Comparison of ENCODE assay signal across 30 cellular contexts in genomic region chr6:32950010-32950409, GRCh38. TPM values are rescaled to one million over a fixed set of nuclear protein-coding genes. Genes with fewer than 3 reads are reported as not detected.
A peak's percentile ranks its signal among the peaks of the same experiment; 100 is the strongest.
DNase-seq lines count a peak whose midpoint lies in the region; ATAC-seq and TF ChIP-seq lines count a peak whose summit lies in the region.
"Had no signal": no experiment of that assay in that cellular context is flagged by ENCODE, and none has a peak within 500 bp of the region (broad histone marks: within the 10 kb centered on the region; RNA-seq: fewer than 3 reads in every experiment).

No MANE protein-coding gene starts in this region.

- CTCF ChIA-PET in activated CD8-positive, alpha-beta T cell treated with anti-CD3 and anti-CD28 coated beads, Interleukin-2, amount 10 ng/mL, durations not matched to agents 7 days and 5 days (lab: Charles Lee), result interaction anchor here (1.1 to 10.8 kb wide), 8 partner anchors 12 to 111 kb away, joined by 3 to 519 read pairs (median 30); partner anchors contain the start of genes BRD2, HLA-DMB and TAP2
- CTCF ChIA-PET in activated CD8-positive, alpha-beta T cell treated with anti-CD3 and anti-CD28 coated beads for 36 hours (lab: Charles Lee), result interaction anchor here (1.3 to 11.2 kb wide), 7 partner anchors 10 to 82 kb away, joined by 4 to 372 read pairs (median 13); partner anchors contain the start of genes BRD2 and HLA-DMB
- CTCF ChIA-PET in CD8-positive, alpha-beta memory T cell (lab: Charles Lee), result interaction anchor here (1.3 to 11.0 kb wide), 4 partner anchors 17 to 111 kb away, joined by 3 to 270 read pairs (median 129); partner anchors contain the start of genes BRD2 and TAP2

- H3K79me2 ChIP-seq in Karpas-422 (ENCODE audit: low read length) (peaks cover 37% of the 10 kb centered on the region), smooth muscle cell (ENCODE audit: low read depth) (no peaks in the 10 kb centered on the region)

- WGBS in smooth muscle cell (ENCODE audit: low lambda C conversion rate), result 88% methylated on average over 3 of the region's 3 CpGs

- peaks cover 79% of the 10 kb centered on the region for H3K4me1 Mint-ChIP-seq in activated CD8-positive, alpha-beta T cell treated with anti-CD3 and anti-CD28 coated beads, Interleukin-2, amount 10 ng/mL, durations not matched to agents 7 days and 5 days (ENCODE audit: low read depth)
- H3K4me1 Mint-ChIP-seq in activated CD8-positive, alpha-beta T cell treated with anti-CD3 and anti-CD28 coated beads for 36 hours (ENCODE audit: low read depth), result peaks cover 73% of the 10 kb centered on the region
- H3K4me1 Mint-ChIP-seq in CD8-positive, alpha-beta memory T cell, result peaks cover 47 to 84% (median 76%) of the 10 kb centered on the region in 3 donors
- H3K4me1 Mint-ChIP-seq in endothelial cell (ENCODE audit: unreplicated experiment), result peaks cover 18% of the 10 kb centered on the region

- intact Hi-C loops in activated CD8-positive, alpha-beta T cell treated with anti-CD3 and anti-CD28 coated beads for 36 hours (cut with micrococcal nuclease), result loop anchor here (5.0 kb wide), 1 partner anchor 58 kb away; no protein-coding TSS in a partner anchor

- no peaks in the 10 kb centered on the region for H3K9me2 ChIP-seq in Karpas-422 (replicated peaks; ENCODE audit: insufficient read depth, low read length)

- no peaks in the 10 kb centered on the region for H3K27me3 Mint-ChIP-seq in activated CD8-positive, alpha-beta T cell treated with anti-CD3 and anti-CD28 coated beads, Interleukin-2, amount 10 ng/mL, durations not matched to agents 7 days and 5 days (ENCODE audit: low read depth)
- no peaks in the 10 kb centered on the region for H3K27me3 Mint-ChIP-seq in activated CD8-positive, alpha-beta T cell treated with anti-CD3 and anti-CD28 coated beads for 36 hours
- no peaks in the 10 kb centered on the region for H3K27me3 Mint-ChIP-seq in CD8-positive, alpha-beta memory T cell
- no peaks in the 10 kb centered on the region for H3K27me3 Mint-ChIP-seq in endothelial cell (ENCODE audit: unreplicated experiment)
- H3K27me3 Mint-ChIP-seq: naive thymus-derived CD8-positive, alpha-beta T cell had no signal

- H3K27ac ChIP-seq in CD8-positive, alpha-beta memory T cell (ENCODE audit: low read depth, low read length), result no peak overlapping the region
- H3K27ac ChIP-seq in Karpas-422 (ENCODE audit: low read length) (peak overlapping the region; percentile 99), smooth muscle cell (ENCODE audit: low read depth) (no peak overlapping the region)
- H3K27ac ChIP-seq: adrenal gland, body of pancreas, epithelial cell of prostate had no signal

- no peaks in the 10 kb centered on the region for H3K36me3 ChIP-seq in CD8-positive, alpha-beta memory T cell (ENCODE audit: insufficient read depth, low read length)
- H3K36me3 ChIP-seq in Karpas-422 (ENCODE audit: insufficient read depth, low read length) (peaks cover 10% of the 10 kb centered on the region), smooth muscle cell (ENCODE audit: low read depth) (no peaks in the 10 kb centered on the region)
- H3K36me3 ChIP-seq: adrenal gland had no signal

- no peaks in the 10 kb centered on the region for H4K20me1 ChIP-seq in Karpas-422 (ENCODE audit: insufficient read depth, low read depth, low read length)
- no peaks in the 10 kb centered on the region for H4K20me1 ChIP-seq in smooth muscle cell (ENCODE audit: low read depth)

- H3K9me3 Mint-ChIP-seq in activated CD8-positive, alpha-beta T cell treated with anti-CD3 and anti-CD28 coated beads, Interleukin-2, amount 10 ng/mL, durations not matched to agents 7 days and 5 days (ENCODE audit: insufficient read depth), result no peaks in the 10 kb centered on the region
- peaks cover 2% of the 10 kb centered on the region for H3K9me3 Mint-ChIP-seq in activated CD8-positive, alpha-beta T cell treated with anti-CD3 and anti-CD28 coated beads for 36 hours
- H3K9me3 Mint-ChIP-seq in CD8-positive, alpha-beta memory T cell, result no peaks in the 10 kb centered on the region
- no peaks in the 10 kb centered on the region for H3K9me3 Mint-ChIP-seq in endothelial cell (ENCODE audit: unreplicated experiment)
- H3K9me3 Mint-ChIP-seq: activated T-cell treated with anti-CD3 and anti-CD28 coated beads, Interleukin-2, amount 50 U/mL, for 4 hours; naive thymus-derived CD8-positive, alpha-beta T cell had no signal

- ATAC-seq in activated CD8-positive, alpha-beta T cell treated with anti-CD3 and anti-CD28 coated beads, Interleukin-2, amount 10 ng/mL, durations not matched to agents 7 days and 5 days, result no peak
- ATAC-seq in activated CD8-positive, alpha-beta T cell treated with anti-CD3 and anti-CD28 coated beads for 36 hours, result no peak
- no peak for ATAC-seq in HG03571 (IDR thresholded peaks at IDR 0.05; ENCODE audit: unreplicated experiment)
- ATAC-seq: activated T-cell treated with anti-CD3 and anti-CD28 coated beads, Interleukin-2, amount 50 U/mL, for 4 hours; body of pancreas; K562; left ventricle myocardium superior; naive thymus-derived CD8-positive, alpha-beta T cell had no signal

- H3K4me3 Mint-ChIP-seq in activated CD8-positive, alpha-beta T cell treated with anti-CD3 and anti-CD28 coated beads, Interleukin-2, amount 10 ng/mL, durations not matched to agents 7 days and 5 days, result no peak overlapping the region
- H3K4me3 Mint-ChIP-seq in activated CD8-positive, alpha-beta T cell treated with anti-CD3 and anti-CD28 coated beads for 36 hours, result no peak overlapping the region
- peak overlapping the region in 2 of 7 donors; percentile 30 to 43 for H3K4me3 Mint-ChIP-seq in CD8-positive, alpha-beta memory T cell
- peak overlapping the region; percentile 28 for H3K4me3 Mint-ChIP-seq in endothelial cell (ENCODE audit: unreplicated experiment)
- H3K4me3 Mint-ChIP-seq: activated T-cell treated with anti-CD3 and anti-CD28 coated beads, Interleukin-2, amount 50 U/mL, for 4 hours had no signal

- no peak overlapping the region for H3K4me3 ChIP-seq in CD8-positive, alpha-beta memory T cell (ENCODE audit: low read length)
- H3K4me3 ChIP-seq in Karpas-422 (ENCODE audit: low read length), result peak overlapping the region; percentile 45; the same call in 1 of the 2 replicates
- H3K4me3 ChIP-seq in smooth muscle cell, result no peak overlapping the region
- H3K4me3 ChIP-seq: adrenal gland, body of pancreas, K562 had no signal

- peaks cover 30% of the 10 kb centered on the region for H3K4me1 ChIP-seq in CD8-positive, alpha-beta memory T cell (ENCODE audit: insufficient read depth, low read length)
- H3K4me1 ChIP-seq in Karpas-422 (ENCODE audit: low read length), result peaks cover 90% of the 10 kb centered on the region
- no peaks in the 10 kb centered on the region for H3K4me1 ChIP-seq in smooth muscle cell (ENCODE audit: low read depth)
- H3K4me1 ChIP-seq: Caco-2 had no signal

- H3K4me2 ChIP-seq in Karpas-422 (ENCODE audit: low read depth, low read length, poor library complexity, severe bottlenecking) (peak overlapping the region; percentile 93), smooth muscle cell (no peak overlapping the region)

- H3K27ac Mint-ChIP-seq in activated CD8-positive, alpha-beta T cell treated with anti-CD3 and anti-CD28 coated beads, Interleukin-2, amount 10 ng/mL, durations not matched to agents 7 days and 5 days, result peak overlapping the region; percentile 46
- no peak overlapping the region for H3K27ac Mint-ChIP-seq in activated CD8-positive, alpha-beta T cell treated with anti-CD3 and anti-CD28 coated beads for 36 hours
- peak overlapping the region in 5 of 8 donors; percentile 19 to 81 (median 68) for H3K27ac Mint-ChIP-seq in CD8-positive, alpha-beta memory T cell
- H3K27ac Mint-ChIP-seq in endothelial cell (ENCODE audit: unreplicated experiment), result no peak overlapping the region

- no peak for TF ChIP-seq CTCF in activated CD8-positive, alpha-beta T cell treated with anti-CD3 and anti-CD28 coated beads for 36 hours (IDR thresholded peaks at IDR 0.05)
- no peak for TF ChIP-seq CTCF in endothelial cell (IDR thresholded peaks at IDR 0.05; ENCODE audit: unreplicated experiment)
- no peak for TF ChIP-seq CTCF in smooth muscle cell (IDR thresholded peaks at IDR 0.05; ENCODE audit: borderline replicate concordance, insufficient read depth, poor library complexity, severe bottlenecking)

- H2AFZ ChIP-seq in Karpas-422 (ENCODE audit: low read length), result no peak overlapping the region
- H2AFZ ChIP-seq in smooth muscle cell (ENCODE audit: low read depth), result no peak overlapping the region

- no peak for DNase-seq in activated CD8-positive, alpha-beta T cell treated with anti-CD3 and anti-CD28 coated beads, Interleukin-2, amount 10 ng/mL, durations not matched to agents 7 days and 5 days
- DNase-seq in activated CD8-positive, alpha-beta T cell treated with anti-CD3 and anti-CD28 coated beads for 36 hours, result no peak
- DNase-seq in CD8-positive, alpha-beta memory T cell, result no peak
- DNase-seq in Karpas-422 (peak; percentile 56), endothelial cell (ENCODE audit: low spot score) (no peak), smooth muscle cell (lab: John Stamatoyannopoulos, UW; ENCODE audit: unreplicated experiment) (no peak), D341Med (ENCODE audit: low spot score) (no peak)
- DNase-seq: activated CD4-positive, CD25-positive, alpha-beta regulatory T cell treated with anti-CD3 and anti-CD28 coated beads, Interleukin-2, amount 50 U/mL, for 72 hours; activated gamma-delta T cell treated with Interleukin-2 at 50 U/mL for 16 hours; activated T-cell treated with anti-CD3 and anti-CD28 coated beads, Interleukin-2, amount 50 U/mL, for 4 hours; adrenal gland; body of pancreas; Caco-2; DND-41; H7; left ventricle myocardium superior; midbrain; naive thymus-derived CD8-positive, alpha-beta T cell; NCI-H1105 treated with DMSO at 0.1 percent for 48 hours; NCI-H2029 treated with DMSO at 0.1 percent for 48 hours; NCI-H526; SIG-M5; SW 1271; trophoblast cell had no signal

- peak overlapping the region; percentile 51; the same call in 1 of the 2 replicates for H3K9ac ChIP-seq in Karpas-422 (ENCODE audit: low read length)
- H3K9ac ChIP-seq in smooth muscle cell (ENCODE audit: low read depth), result no peak overlapping the region

- POLR2A ChIA-PET in activated CD8-positive, alpha-beta T cell treated with anti-CD3 and anti-CD28 coated beads, Interleukin-2, amount 10 ng/mL, durations not matched to agents 7 days and 5 days (lab: Charles Lee), result interaction anchor here (0.8 to 13.5 kb wide), 2 partner anchors 8 to 20 kb away, joined by 3 to 307 read pairs; partner anchors contain the start of gene BRD2
- POLR2A ChIA-PET in activated CD8-positive, alpha-beta T cell treated with anti-CD3 and anti-CD28 coated beads for 36 hours (lab: Charles Lee), result interaction anchor here (1.2 to 30.4 kb wide), 6 partner anchors 14 to 112 kb away, joined by 3 to 852 read pairs (median 4); partner anchors contain the start of genes BRD2 and TAP2
- POLR2A ChIA-PET in CD8-positive, alpha-beta memory T cell (lab: Charles Lee), result interaction anchor here (1.5 to 7.8 kb wide), 2 partner anchors 8 to 21 kb away, joined by 5 to 164 read pairs; partner anchors contain the start of gene BRD2

- peaks cover 6% of the 10 kb centered on the region for H3K36me3 Mint-ChIP-seq in activated CD8-positive, alpha-beta T cell treated with anti-CD3 and anti-CD28 coated beads, Interleukin-2, amount 10 ng/mL, durations not matched to agents 7 days and 5 days (ENCODE audit: low read depth)
- H3K36me3 Mint-ChIP-seq in activated CD8-positive, alpha-beta T cell treated with anti-CD3 and anti-CD28 coated beads for 36 hours (ENCODE audit: low read depth), result no peaks in the 10 kb centered on the region
- peaks cover 0 to 10% (median 4%) of the 10 kb centered on the region in 3 donors for H3K36me3 Mint-ChIP-seq in CD8-positive, alpha-beta memory T cell
- H3K36me3 Mint-ChIP-seq in endothelial cell (ENCODE audit: low read depth, unreplicated experiment), result no peaks in the 10 kb centered on the region
- H3K36me3 Mint-ChIP-seq: naive thymus-derived CD8-positive, alpha-beta T cell had no signal

- no peaks in the 10 kb centered on the region for H3K27me3 ChIP-seq in CD8-positive, alpha-beta memory T cell (ENCODE audit: insufficient read depth, low read length, poor library complexity, severe bottlenecking)
- H3K27me3 ChIP-seq in Karpas-422 (ENCODE audit: low read length) (no peaks in the 10 kb centered on the region), smooth muscle cell (ENCODE audit: low read depth) (peaks cover 3% of the 10 kb centered on the region)
- H3K27me3 ChIP-seq: adrenal gland, body of pancreas had no signal

- no peaks in the 10 kb centered on the region for H3K9me3 ChIP-seq in CD8-positive, alpha-beta memory T cell (ENCODE audit: low read length)
- H3K9me3 ChIP-seq in Karpas-422 (ENCODE audit: low read length), result no peaks in the 10 kb centered on the region; the same call in 1 of the 2 replicates
- no peaks in the 10 kb centered on the region for H3K9me3 ChIP-seq in smooth muscle cell (replicated peaks; ENCODE audit: low read depth)
- H3K9me3 ChIP-seq: adrenal gland, body of pancreas had no signal

- no peaks in the 10 kb centered on the region for H3F3A ChIP-seq in smooth muscle cell (ENCODE audit: low read depth)

RNA-seq across cellular contexts. Expression of gene HLA-DMA, which starts 2.9 kb away (rescaled TPM):
- total RNA-seq in activated CD8-positive, alpha-beta T cell treated with anti-CD3 and anti-CD28 coated beads, Interleukin-2, amount 10 ng/mL, durations not matched to agents 7 days and 5 days, result 10 to 100 TPM; 28.6 to 30.5 TPM
- 10 to 100 TPM; 16.2 TPM for total RNA-seq in activated CD8-positive, alpha-beta T cell treated with anti-CD3 and anti-CD28 coated beads for 36 hours
- total RNA-seq in CD8-positive, alpha-beta memory T cell, result 10 to 100 TPM; 14.0 to 16.5 TPM
- polyA plus RNA-seq in CD8-positive, alpha-beta memory T cell, result 35.0 TPM
- 325 and 451 TPM in 2 replicates for total RNA-seq in Karpas-422 (2014; rRNA removed; shearing (Covaris generic); ENCODE audit: low replicate concordance)
- total RNA-seq in endothelial cell (ENCODE audit: unreplicated experiment), result 13.0 TPM
- 0.90 and 3.1 TPM in 2 replicates for total RNA-seq in smooth muscle cell
- 4.0 and 4.8 TPM in 2 replicates for polyA plus RNA-seq in smooth muscle cell

RNA-seq across cellular contexts. Expression of gene HLA-DMB, which starts 9.2 kb away (rescaled TPM):
- 10 to 100 TPM; 14.4 to 14.7 TPM for total RNA-seq in activated CD8-positive, alpha-beta T cell treated with anti-CD3 and anti-CD28 coated beads, Interleukin-2, amount 10 ng/mL, durations not matched to agents 7 days and 5 days
- 1 to 10 TPM; 3.5 to 3.6 TPM for total RNA-seq in activated CD8-positive, alpha-beta T cell treated with anti-CD3 and anti-CD28 coated beads for 36 hours
- 1 to 10 TPM; 4.3 to 5.3 TPM for total RNA-seq in CD8-positive, alpha-beta memory T cell
- polyA plus RNA-seq in CD8-positive, alpha-beta memory T cell, result 25.6 TPM
- 116 and 142 TPM in 2 replicates for total RNA-seq in Karpas-422 (2014; rRNA removed; shearing (Covaris generic); ENCODE audit: low replicate concordance)
- total RNA-seq in endothelial cell (ENCODE audit: unreplicated experiment) (1.3 TPM), smooth muscle cell (not detected in 2 replicates)
- not detected in 2 replicates for polyA plus RNA-seq in smooth muscle cell
- total RNA-seq: Caco-2, chondrocyte, MCF 10A had no signal
- polyA plus RNA-seq: K562 had no signal

RNA-seq across cellular contexts. Expression of gene BRD2, which starts 18.4 kb away (rescaled TPM):
- total RNA-seq in activated CD8-positive, alpha-beta T cell treated with anti-CD3 and anti-CD28 coated beads, Interleukin-2, amount 10 ng/mL, durations not matched to agents 7 days and 5 days, result 100 to 1,000 TPM; 299 to 313 TPM
- 100 to 1,000 TPM; 219 to 235 TPM for total RNA-seq in activated CD8-positive, alpha-beta T cell treated with anti-CD3 and anti-CD28 coated beads for 36 hours
- 100 to 1,000 TPM; 373 to 387 TPM for total RNA-seq in CD8-positive, alpha-beta memory T cell
- 89.9 TPM for polyA plus RNA-seq in CD8-positive, alpha-beta memory T cell
- total RNA-seq in Karpas-422 (2014; rRNA removed; shearing (Covaris generic); ENCODE audit: low replicate concordance), result 201 and 221 TPM in 2 replicates
- total RNA-seq in endothelial cell (ENCODE audit: unreplicated experiment), result 186 TPM
- 205 and 244 TPM in 2 replicates for total RNA-seq in smooth muscle cell
- polyA plus RNA-seq in smooth muscle cell, result 162 and 197 TPM in 2 replicates

RNA-seq across cellular contexts. Expression of gene HLA-DOA, which starts 59.4 kb away (rescaled TPM):
- total RNA-seq in activated CD8-positive, alpha-beta T cell treated with anti-CD3 and anti-CD28 coated beads, Interleukin-2, amount 10 ng/mL, durations not matched to agents 7 days and 5 days, result 1 to 10 TPM; 3.3 to 4.2 TPM
- 1 to 10 TPM; 6.4 to 8.1 TPM for total RNA-seq in activated CD8-positive, alpha-beta T cell treated with anti-CD3 and anti-CD28 coated beads for 36 hours
- 1 to 10 TPM; 6.7 to 6.9 TPM for total RNA-seq in CD8-positive, alpha-beta memory T cell
- polyA plus RNA-seq in CD8-positive, alpha-beta memory T cell, result 12.0 TPM
- 70.0 and 103 TPM in 2 replicates for total RNA-seq in Karpas-422 (2014; rRNA removed; shearing (Covaris generic); ENCODE audit: low replicate concordance)
- 7.3 TPM for total RNA-seq in endothelial cell (ENCODE audit: unreplicated experiment)
- total RNA-seq in smooth muscle cell, result 0.09 TPM in 1 of 2 replicates, not detected in the other
- polyA plus RNA-seq in smooth muscle cell, result 0.26 TPM in 1 of 2 replicates, not detected in the other
- total RNA-seq: Caco-2, chondrocyte, glomerular endothelial cell, MCF 10A had no signal
- polyA plus RNA-seq: K562 had no signal

Comparison
In these comparisons a context has a peak if more than half of its experiments do, and no peak if none do; other contexts are left out.
1. H3K27ac Mint-ChIP-seq: peak in activated CD8-positive, alpha-beta T cell treated with anti-CD3 and anti-CD28 coated beads, Interleukin-2, amount 10 ng/mL, durations not matched to agents 7 days and 5 days (single experiment) and CD8-positive, alpha-beta memory T cell (5 of 8); none in activated CD8-positive, alpha-beta T cell treated with anti-CD3 and anti-CD28 coated beads for 36 hours (single experiment) and endothelial cell (single experiment).
2. RNA of gene HLA-DMA, which starts 2.9 kb away (total RNA-seq): 325 to 451 TPM in Karpas-422; 28.6 to 30.5 TPM in activated CD8-positive, alpha-beta T cell treated with anti-CD3 and anti-CD28 coated beads, Interleukin-2, amount 10 ng/mL, durations not matched to agents 7 days and 5 days, 14.0 to 16.5 TPM in CD8-positive, alpha-beta memory T cell, 16.2 TPM in activated CD8-positive, alpha-beta T cell treated with anti-CD3 and anti-CD28 coated beads for 36 hours, 13.0 TPM in endothelial cell (single experiment) and 0.90 to 3.1 TPM in smooth muscle cell; every median in the first group is over 10 times any median in the second.